Comparison of ENCODE assay signal across 1 cellular context in the genomic region with DNA sequence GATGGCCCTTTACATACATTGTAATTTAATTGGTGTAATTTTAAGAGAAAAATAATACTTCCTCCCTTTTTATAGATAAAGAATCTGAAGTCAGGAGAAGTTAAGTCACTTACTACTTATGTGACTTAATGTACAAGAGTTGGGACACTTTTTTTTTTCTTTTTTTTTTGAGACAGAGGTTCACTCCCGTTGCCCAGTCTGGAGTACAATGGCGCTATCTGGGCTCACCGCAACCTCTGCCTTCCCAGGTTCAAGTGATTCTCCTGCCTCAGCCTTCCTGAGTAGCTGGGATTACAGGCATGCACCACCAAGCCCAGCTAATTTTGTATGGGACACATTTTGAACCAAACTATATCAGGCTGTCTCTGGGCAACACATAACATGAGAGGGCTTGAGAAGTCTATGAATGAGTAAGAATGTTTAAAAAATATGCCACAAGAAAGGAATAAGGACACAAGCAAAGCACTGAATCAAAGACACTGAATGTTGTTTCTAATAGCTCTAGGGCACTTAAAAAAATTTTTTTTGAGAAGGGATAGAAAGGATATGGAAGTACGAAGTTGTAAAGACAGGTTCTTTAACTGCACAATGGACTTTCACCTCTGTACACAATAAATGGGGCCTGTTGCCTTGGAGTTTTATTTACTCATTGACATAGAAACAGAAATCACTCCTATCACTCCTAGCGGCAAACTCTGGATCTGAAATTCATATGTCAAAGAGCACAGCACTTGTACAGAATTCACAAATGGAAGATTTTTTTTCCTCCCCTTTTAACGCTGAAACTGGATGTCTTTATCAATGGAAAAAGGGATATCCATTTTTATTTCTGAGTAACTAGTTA.
TF ChIP-seq lines count a peak whose summit lies in the region.

No MANE protein-coding gene starts in this region.

TF ChIP-seq in A549, 52 proteins besides CTCF, POLR2A, EP300 and RAD21 (continued from another document):
- no peak for TF ChIP-seq SREBF2 (IDR thresholded peaks at IDR 0.05)
TF ChIP-seq in A549: peak in this region for 0.
